In genomic region chr7:101952355-101953247, GRCh38 we compare ENCODE assay signal across 8 cellular contexts.
DNase-seq lines count a peak whose midpoint lies in the region; ATAC-seq and TF ChIP-seq lines count a peak whose summit lies in the region.

No MANE protein-coding gene starts in this region.

- no peak for TF ChIP-seq POLR2A in testis (IDR thresholded peaks at IDR 0.05)

- H3K36me3 Mint-ChIP-seq in activated CD8-positive, alpha-beta T cell treated with anti-CD3 and anti-CD28 coated beads for 36 hours (ENCODE audit: low read depth) = peaks cover 6% of the 10 kb centered on the region
- no peaks in the 10 kb centered on the region for H3K36me3 Mint-ChIP-seq in activated CD8-positive, alpha-beta T cell treated with anti-CD3 and anti-CD28 coated beads, Interleukin-2, amount 10 ng/mL, durations not matched to agents 7 days and 5 days (ENCODE audit: low read depth)
- peaks cover 3% of the 10 kb centered on the region for H3K36me3 Mint-ChIP-seq in activated naive CD8-positive, alpha-beta T cell

- no peaks in the 10 kb centered on the region for H4K20me1 ChIP-seq in hepatocyte (ENCODE audit: insufficient read depth, poor library complexity, severe bottlenecking)

- H3K27me3 ChIP-seq in hepatocyte = no peaks in the 10 kb centered on the region
- H3K27me3 ChIP-seq in testis = no peaks in the 10 kb centered on the region

- no peak for DNase-seq in activated CD8-positive, alpha-beta T cell treated with anti-CD3 and anti-CD28 coated beads for 36 hours
- no peak for DNase-seq in activated CD8-positive, alpha-beta T cell treated with anti-CD3 and anti-CD28 coated beads, Interleukin-2, amount 10 ng/mL, durations not matched to agents 7 days and 5 days
- DNase-seq in hepatocyte (ENCODE audit: low spot score) (peak; percentile 51), testis (no peak), cerebellum (ENCODE audit: low spot score) (no peak), globus pallidus (ENCODE audit: low spot score) (no peak)

- no peak overlapping the region for H3K4me3 Mint-ChIP-seq in activated CD8-positive, alpha-beta T cell treated with anti-CD3 and anti-CD28 coated beads for 36 hours
- no peak overlapping the region for H3K4me3 Mint-ChIP-seq in activated CD8-positive, alpha-beta T cell treated with anti-CD3 and anti-CD28 coated beads, Interleukin-2, amount 10 ng/mL, durations not matched to agents 7 days and 5 days
- peak overlapping the region; percentile 39 for H3K4me3 Mint-ChIP-seq in activated naive CD8-positive, alpha-beta T cell

- POLR2A ChIA-PET in activated CD8-positive, alpha-beta T cell treated with anti-CD3 and anti-CD28 coated beads for 36 hours (lab: Charles Lee) = no interaction called here
- POLR2A ChIA-PET in activated CD8-positive, alpha-beta T cell treated with anti-CD3 and anti-CD28 coated beads, Interleukin-2, amount 10 ng/mL, durations not matched to agents 7 days and 5 days (lab: Charles Lee) = no interaction called here

- H3K79me2 ChIP-seq in hepatocyte = peaks cover 79% of the 10 kb centered on the region

- WGBS in hepatocyte (ENCODE audit: low lambda C conversion rate, missing lambda C conversion rate) = 88% methylated on average over 29 of the region's 29 CpGs
- 90 to 91% methylated on average over 24 to 29 of the region's 29 CpGs for WGBS in testis, 2 donors

- H3K27ac Mint-ChIP-seq in activated CD8-positive, alpha-beta T cell treated with anti-CD3 and anti-CD28 coated beads for 36 hours = peak overlapping the region; percentile 90
- H3K27ac Mint-ChIP-seq in activated CD8-positive, alpha-beta T cell treated with anti-CD3 and anti-CD28 coated beads, Interleukin-2, amount 10 ng/mL, durations not matched to agents 7 days and 5 days = no peak overlapping the region
- peak overlapping the region; percentile 50 for H3K27ac Mint-ChIP-seq in activated naive CD8-positive, alpha-beta T cell

- no peak overlapping the region for H3K4me3 ChIP-seq in hepatocyte
- H3K4me3 ChIP-seq in testis = no peak overlapping the region

- H3K9me2 ChIP-seq in hepatocyte (replicated peaks; ENCODE audit: insufficient read depth) = no peaks in the 10 kb centered on the region

- H3K27me3 Mint-ChIP-seq in activated CD8-positive, alpha-beta T cell treated with anti-CD3 and anti-CD28 coated beads for 36 hours = no peaks in the 10 kb centered on the region
- no peaks in the 10 kb centered on the region for H3K27me3 Mint-ChIP-seq in activated CD8-positive, alpha-beta T cell treated with anti-CD3 and anti-CD28 coated beads, Interleukin-2, amount 10 ng/mL, durations not matched to agents 7 days and 5 days (ENCODE audit: low read depth)
- H3K27me3 Mint-ChIP-seq in activated naive CD8-positive, alpha-beta T cell = no peaks in the 10 kb centered on the region

- no peak overlapping the region for H2AFZ ChIP-seq in hepatocyte

- intact Hi-C loops in activated CD8-positive, alpha-beta T cell treated with anti-CD3 and anti-CD28 coated beads for 36 hours (cut with micrococcal nuclease) = no loop called here
- intact Hi-C loops in testis (cut with DNase I; ENCODE audit: low total_unique reads) = no loop called here

- peak overlapping the region; percentile 2 for H3K4me2 ChIP-seq in hepatocyte

- H3K36me3 ChIP-seq in hepatocyte (replicated peaks; ENCODE audit: insufficient read depth, low read depth) = no peaks in the 10 kb centered on the region
- no peaks in the 10 kb centered on the region for H3K36me3 ChIP-seq in testis (ENCODE audit: low read depth, missing control alignments)

- no peak for ATAC-seq in activated CD8-positive, alpha-beta T cell treated with anti-CD3 and anti-CD28 coated beads for 36 hours
- ATAC-seq in activated CD8-positive, alpha-beta T cell treated with anti-CD3 and anti-CD28 coated beads, Interleukin-2, amount 10 ng/mL, durations not matched to agents 7 days and 5 days = no peak
- ATAC-seq in HG02885 (IDR thresholded peaks at IDR 0.05; ENCODE audit: poor library complexity, unreplicated experiment) = no peak

- H3K9me3 ChIP-seq in hepatocyte (ENCODE audit: low read depth) = no peaks in the 10 kb centered on the region
- H3K9me3 ChIP-seq in testis = no peaks in the 10 kb centered on the region

- no peaks in the 10 kb centered on the region for H3K9me3 Mint-ChIP-seq in activated CD8-positive, alpha-beta T cell treated with anti-CD3 and anti-CD28 coated beads for 36 hours
- no peaks in the 10 kb centered on the region for H3K9me3 Mint-ChIP-seq in activated CD8-positive, alpha-beta T cell treated with anti-CD3 and anti-CD28 coated beads, Interleukin-2, amount 10 ng/mL, durations not matched to agents 7 days and 5 days (ENCODE audit: insufficient read depth)
- no peaks in the 10 kb centered on the region for H3K9me3 Mint-ChIP-seq in activated naive CD8-positive, alpha-beta T cell (ENCODE audit: low read depth)

- H3K4me1 Mint-ChIP-seq in activated CD8-positive, alpha-beta T cell treated with anti-CD3 and anti-CD28 coated beads for 36 hours (ENCODE audit: low read depth) = peaks cover 30% of the 10 kb centered on the region
- peaks cover 5% of the 10 kb centered on the region for H3K4me1 Mint-ChIP-seq in activated CD8-positive, alpha-beta T cell treated with anti-CD3 and anti-CD28 coated beads, Interleukin-2, amount 10 ng/mL, durations not matched to agents 7 days and 5 days (ENCODE audit: low read depth)
- peaks cover 25% of the 10 kb centered on the region for H3K4me1 Mint-ChIP-seq in activated naive CD8-positive, alpha-beta T cell (ENCODE audit: low read depth)

- TF ChIP-seq CTCF in activated CD8-positive, alpha-beta T cell treated with anti-CD3 and anti-CD28 coated beads for 36 hours (IDR thresholded peaks at IDR 0.05) = no peak
- TF ChIP-seq CTCF in hepatocyte (IDR thresholded peaks at IDR 0.05; ENCODE audit: poor library complexity) (no peak), testis (IDR thresholded peaks at IDR 0.05) (no peak)

- peaks cover 17% of the 10 kb centered on the region for H3K4me1 ChIP-seq in hepatocyte (ENCODE audit: insufficient read depth)
- peaks cover 19% of the 10 kb centered on the region for H3K4me1 ChIP-seq in testis

- CTCF ChIA-PET in activated CD8-positive, alpha-beta T cell treated with anti-CD3 and anti-CD28 coated beads for 36 hours (lab: Charles Lee) = interaction anchor here (1.2 kb wide), 1 partner anchor 106 kb away, joined by 3 read pairs; no protein-coding TSS in a partner anchor
- CTCF ChIA-PET in activated CD8-positive, alpha-beta T cell treated with anti-CD3 and anti-CD28 coated beads, Interleukin-2, amount 10 ng/mL, durations not matched to agents 7 days and 5 days (lab: Charles Lee) = no interaction called here

- H3K27ac ChIP-seq in hepatocyte (peak overlapping the region; percentile 95), testis (peak overlapping the region; percentile 7 to 72)
